ENCODE assay signal across 8 cellular contexts in the genomic region with DNA sequence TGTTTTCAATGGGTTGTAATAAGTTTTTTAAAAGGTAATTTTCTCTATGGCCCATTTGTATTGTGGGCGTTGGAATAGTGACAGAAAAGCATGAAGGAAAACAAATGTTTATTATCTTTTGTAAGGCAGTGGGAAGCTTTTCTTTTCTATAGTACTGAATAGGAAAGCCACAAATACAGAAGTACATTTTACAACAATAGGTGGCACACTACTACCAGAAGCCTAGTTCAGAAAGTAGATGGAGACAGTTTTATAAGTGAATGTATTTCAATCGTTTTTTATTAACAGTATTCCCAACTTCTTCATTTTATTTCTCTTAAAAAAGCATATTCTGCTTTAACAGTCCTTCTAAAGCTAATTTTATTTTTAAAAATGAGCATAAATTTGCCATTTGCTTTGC.
DNase-seq lines count a peak whose midpoint lies in the region; ATAC-seq and TF ChIP-seq lines count a peak whose summit lies in the region.

No MANE protein-coding gene starts in this region.

- no peaks in the 10 kb centered on the region for H3F3A ChIP-seq in SU-DHL-6 (ENCODE audit: insufficient read depth)

- DNase-seq in A673 (ENCODE audit: low spot score) (peak; percentile 4), HFF-Myc (ENCODE audit: extremely low read depth, low read depth) (peak; percentile 26), hepatocyte (ENCODE audit: low spot score) (no peak), GF-D8 (lab: John Stamatoyannopoulos, UW) (no peak), vagina (ENCODE audit: extremely low spot score in 2 of 2) (no peak)
- no peak for DNase-seq in stimulated activated effector memory CD8-positive, alpha-beta T cell treated with anti-CD3 and anti-CD28 coated beads, Interleukin-12 subunit alpha, Interleukin-12 subunit beta, amount 100 ng/mL, for 72 hours (ENCODE audit: low spot score in 2 of 2)

- H3K79me2 ChIP-seq in SU-DHL-6 (ENCODE audit: insufficient read depth, low read length): no peaks in the 10 kb centered on the region
- H3K79me2 ChIP-seq in hepatocyte: peaks cover 18% of the 10 kb centered on the region

- CTCF ChIA-PET in A673 (lab: Charles Lee): no interaction called here

- H4K20me1 ChIP-seq in SU-DHL-6 (ENCODE audit: low read depth, low read length) (no peaks in the 10 kb centered on the region), hepatocyte (ENCODE audit: insufficient read depth, poor library complexity, severe bottlenecking) (no peaks in the 10 kb centered on the region)

- H3K27ac ChIP-seq in A673 (ENCODE audit: low read depth, low read length, poor library complexity, severe bottlenecking) (no peak overlapping the region), SU-DHL-6 (ENCODE audit: low read depth, low read length) (no peak overlapping the region), hepatocyte (no peak overlapping the region), vagina (no peak overlapping the region)

- no peaks in the 10 kb centered on the region for H3K9me3 Mint-ChIP-seq in stimulated activated effector memory CD8-positive, alpha-beta T cell treated with anti-CD3 and anti-CD28 coated beads, Interleukin-12 subunit alpha, Interleukin-12 subunit beta, amount 100 ng/mL, for 72 hours

- H3K4me1 Mint-ChIP-seq in stimulated activated effector memory CD8-positive, alpha-beta T cell treated with anti-CD3 and anti-CD28 coated beads, Interleukin-12 subunit alpha, Interleukin-12 subunit beta, amount 100 ng/mL, for 72 hours: no peaks in the 10 kb centered on the region

- no peaks in the 10 kb centered on the region for H3K4me1 ChIP-seq in A673 (ENCODE audit: insufficient read depth, low read length, poor library complexity, severe bottlenecking)
- no peaks in the 10 kb centered on the region for H3K4me1 ChIP-seq in hepatocyte (ENCODE audit: insufficient read depth)
- peaks cover 4% of the 10 kb centered on the region for H3K4me1 ChIP-seq in vagina

- H3K9ac ChIP-seq in SU-DHL-6 (ENCODE audit: low read length): no peak overlapping the region

- H3K4me3 ChIP-seq in A673 (ENCODE audit: low read depth, low read length, poor library complexity, severe bottlenecking): no peak overlapping the region
- no peak overlapping the region for H3K4me3 ChIP-seq in HFF-Myc (replicated peaks; ENCODE audit: low read depth, low read length)
- H3K4me3 ChIP-seq in SU-DHL-6 (ENCODE audit: insufficient read depth, low read length, poor library complexity, severe bottlenecking): no peak overlapping the region
- H3K4me3 ChIP-seq in hepatocyte: no peak overlapping the region
- no peak overlapping the region for H3K4me3 ChIP-seq in vagina

- no peaks in the 10 kb centered on the region for H3K9me3 ChIP-seq in A673 (ENCODE audit: low read depth, low read length, poor library complexity, severe bottlenecking)
- no peaks in the 10 kb centered on the region for H3K9me3 ChIP-seq in SU-DHL-6 (ENCODE audit: insufficient read depth, low read length)
- H3K9me3 ChIP-seq in hepatocyte (ENCODE audit: low read depth): no peaks in the 10 kb centered on the region
- no peaks in the 10 kb centered on the region for H3K9me3 ChIP-seq in vagina

- H3K36me3 ChIP-seq in A673 (ENCODE audit: insufficient read depth, low read length, poor library complexity, severe bottlenecking) (no peaks in the 10 kb centered on the region), SU-DHL-6 (ENCODE audit: low read length) (no peaks in the 10 kb centered on the region), hepatocyte (replicated peaks; ENCODE audit: insufficient read depth, low read depth) (no peaks in the 10 kb centered on the region), vagina (no peaks in the 10 kb centered on the region)

- intact Hi-C loops in A673 (cut with micrococcal nuclease; ENCODE audit: unreplicated experiment): loop anchor here (5.0 kb wide), 1 partner anchor 79 kb away; no protein-coding TSS in a partner anchor
- intact Hi-C loops in vagina (cut with DNase I): no loop called here

- H2AFZ ChIP-seq in SU-DHL-6 (ENCODE audit: low read depth, low read length, severe bottlenecking): no peak overlapping the region
- H2AFZ ChIP-seq in hepatocyte: no peak overlapping the region

- POLR2A ChIA-PET in A673 (lab: Charles Lee; ENCODE audit: low non-redundant PET): no interaction called here

- TF ChIP-seq CTCF in A673 (conservative IDR thresholded peaks at IDR 0.05; ENCODE audit: low read depth, low read length): peak; percentile 45; the same call in 1 of the 2 replicates
- TF ChIP-seq CTCF in HFF-Myc (IDR thresholded peaks at IDR 0.05; ENCODE audit: low read depth, low read length, missing control alignments): peak; percentile 21
- peak; percentile 24 for TF ChIP-seq CTCF in SU-DHL-6 (IDR thresholded peaks at IDR 0.05; ENCODE audit: insufficient read depth, low read length, poor library complexity, severe bottlenecking)
- peak; percentile 64 for TF ChIP-seq CTCF in hepatocyte (IDR thresholded peaks at IDR 0.05; ENCODE audit: poor library complexity)
- TF ChIP-seq CTCF in vagina (IDR thresholded peaks at IDR 0.05): no peak

- H3K36me3 Mint-ChIP-seq in stimulated activated effector memory CD8-positive, alpha-beta T cell treated with anti-CD3 and anti-CD28 coated beads, Interleukin-12 subunit alpha, Interleukin-12 subunit beta, amount 100 ng/mL, for 72 hours: no peaks in the 10 kb centered on the region

- no peak for ATAC-seq in HG02798 (IDR thresholded peaks at IDR 0.05; ENCODE audit: poor library complexity, unreplicated experiment)
- no peak for ATAC-seq in stimulated activated effector memory CD8-positive, alpha-beta T cell treated with anti-CD3 and anti-CD28 coated beads, Interleukin-12 subunit alpha, Interleukin-12 subunit beta, amount 100 ng/mL, for 72 hours

- H3K9me2 ChIP-seq in SU-DHL-6 (replicated peaks; ENCODE audit: insufficient read depth, low read length) (no peaks in the 10 kb centered on the region), hepatocyte (replicated peaks; ENCODE audit: insufficient read depth) (no peaks in the 10 kb centered on the region)

- H3K4me3 Mint-ChIP-seq in stimulated activated effector memory CD8-positive, alpha-beta T cell treated with anti-CD3 and anti-CD28 coated beads, Interleukin-12 subunit alpha, Interleukin-12 subunit beta, amount 100 ng/mL, for 72 hours: no peak overlapping the region

- H3K4me2 ChIP-seq in SU-DHL-6 (ENCODE audit: low read depth, low read length, poor library complexity, severe bottlenecking) (no peak overlapping the region), hepatocyte (no peak overlapping the region)

- H3K27me3 ChIP-seq in A673 (replicated peaks; ENCODE audit: insufficient read depth, low read depth, low read length, poor library complexity) (no peaks in the 10 kb centered on the region), SU-DHL-6 (ENCODE audit: low read length) (no peaks in the 10 kb centered on the region), hepatocyte (no peaks in the 10 kb centered on the region), vagina (no peaks in the 10 kb centered on the region)

- TF ChIP-seq POLR2A in vagina (IDR thresholded peaks at IDR 0.05): no peak

- BruUV-seq in A673 (replicated peaks; lab: Mats Ljungman, UMichigan): no TSS peak

- 15% methylated on average over 2 of the region's 2 CpGs for WGBS in hepatocyte (ENCODE audit: low lambda C conversion rate, missing lambda C conversion rate)

- no peak overlapping the region for H3K27ac Mint-ChIP-seq in stimulated activated effector memory CD8-positive, alpha-beta T cell treated with anti-CD3 and anti-CD28 coated beads, Interleukin-12 subunit alpha, Interleukin-12 subunit beta, amount 100 ng/mL, for 72 hours

Comparison
In these comparisons a context has a peak if more than half of its experiments do, and no peak if none do; other contexts are left out.
1. DNase-seq: peak in A673 (single experiment) and HFF-Myc (single experiment); none in hepatocyte (single experiment), GF-D8 (single experiment), stimulated activated effector memory CD8-positive, alpha-beta T cell treated with anti-CD3 and anti-CD28 coated beads, Interleukin-12 subunit alpha, Interleukin-12 subunit beta, amount 100 ng/mL, for 72 hours (0 of 2) and vagina (0 of 2).
2. CTCF ChIP-seq: peak in A673 (single experiment), HFF-Myc (single experiment), SU-DHL-6 (single experiment) and hepatocyte (single experiment); none in vagina (0 of 3).